Comparison of ENCODE assay signal across 17 cellular contexts in genomic region chr14:24609667-24610344, GRCh38. TPM values are rescaled to one million over a fixed set of nuclear protein-coding genes. Genes with fewer than 3 reads are reported as not detected.
DNase-seq lines count a peak whose midpoint lies in the region; ATAC-seq and TF ChIP-seq lines count a peak whose summit lies in the region.
"Had no signal": no experiment of that assay in that cellular context is flagged by ENCODE, and none has a peak within 500 bp of the region (broad histone marks: within the 10 kb centered on the region; RNA-seq: fewer than 3 reads in every experiment).

TSS of gene GZMH (minus strand) at chr14:24609685. CDS start at chr14:24609613, 72 bp downstream.

- H3K4me1 Mint-ChIP-seq in immature natural killer cell, result peaks cover 95 to 97% of the 10 kb centered on the region in 2 donors
- H3K4me1 Mint-ChIP-seq: nephron had no signal

- peaks cover 3 to 11% (median 7%) of the 10 kb centered on the region in 3 donors for H3K27me3 Mint-ChIP-seq in immature natural killer cell (ENCODE audit: low read depth in 3 of 3)

- H3K27ac ChIP-seq in thyroid gland, result no peak within 1 kb of the TSS
- H3K27ac ChIP-seq: colonic mucosa, hepatocyte had no signal

- H3K4me3 Mint-ChIP-seq in immature natural killer cell, result peak within 1 kb of the TSS; percentile 92 to 98 (median 95)
- H3K4me3 Mint-ChIP-seq: nephron had no signal

- WGBS in thyroid gland, 2 donors, result 93 to 94% methylated on average over 2 of the region's 2 CpGs

- H3K9me3 Mint-ChIP-seq in immature natural killer cell, result no peaks in the 10 kb centered on the region
- H3K9me3 Mint-ChIP-seq: nephron had no signal

- ATAC-seq in GM18858 (IDR thresholded peaks at IDR 0.05; ENCODE audit: unreplicated experiment), result peak; percentile 32
- ATAC-seq in HG02970 (IDR thresholded peaks at IDR 0.05; ENCODE audit: low FRiP score, unreplicated experiment), result no peak
- ATAC-seq: left lobe of liver, right cardiac atrium, Right ventricle myocardium inferior had no signal

- H3K27me3 ChIP-seq in Loucy (ENCODE audit: insufficient read depth, low read length, poor library complexity, severe bottlenecking), result no peaks in the 10 kb centered on the region
- no peaks in the 10 kb centered on the region for H3K27me3 ChIP-seq in BE2C
- no peaks in the 10 kb centered on the region for H3K27me3 ChIP-seq in thyroid gland
- H3K27me3 ChIP-seq: colonic mucosa, esophagus squamous epithelium, hepatocyte, stomach had no signal

- no peaks in the 10 kb centered on the region for H3K79me2 ChIP-seq in Loucy (ENCODE audit: insufficient read depth, low read length)
- H3K79me2 ChIP-seq: hepatocyte had no signal

- no peaks in the 10 kb centered on the region for H4K20me1 ChIP-seq in Loucy (ENCODE audit: insufficient read depth, low read length, poor library complexity, severe bottlenecking)

- no peaks in the 10 kb centered on the region for H3K36me3 ChIP-seq in Loucy (ENCODE audit: insufficient read depth, low read length)
- H3K36me3 ChIP-seq in BE2C, result no peaks in the 10 kb centered on the region
- H3K36me3 ChIP-seq in thyroid gland, result no peaks in the 10 kb centered on the region
- H3K36me3 ChIP-seq: colonic mucosa, esophagus squamous epithelium, stomach had no signal

- peaks cover 10 to 16% (median 14%) of the 10 kb centered on the region in 3 donors for H3K36me3 Mint-ChIP-seq in immature natural killer cell

- H3K4me3 ChIP-seq in GM12865 (ENCODE audit: low read depth, low read length), result no peak within 1 kb of the TSS
- no peak within 1 kb of the TSS for H3K4me3 ChIP-seq in Loucy (ENCODE audit: low read length, poor library complexity, severe bottlenecking)
- H3K4me3 ChIP-seq in BE2C (ENCODE audit: low read depth, low read length), result no peak within 1 kb of the TSS
- H3K4me3 ChIP-seq in thyroid gland (replicated peaks in 1 of 3), result no peak within 1 kb of the TSS
- H3K4me3 ChIP-seq: colonic mucosa, esophagus squamous epithelium, hepatocyte, stomach had no signal

- intact Hi-C loops in thyroid gland (cut with DNase I), result no loop called here

- peak within 1 kb of the TSS; percentile 10 for H3K9ac ChIP-seq in Loucy (ENCODE audit: low read depth, low read length, poor library complexity, severe bottlenecking)

- no peak for TF ChIP-seq CTCF in GM12865 (IDR thresholded peaks at IDR 0.05; ENCODE audit: insufficient read depth, low read depth, low read length, missing control alignments)
- no peak for TF ChIP-seq CTCF in Loucy (conservative IDR thresholded peaks at IDR 0.05; ENCODE audit: low read length)
- TF ChIP-seq CTCF in BE2C (IDR thresholded peaks at IDR 0.05; ENCODE audit: low read depth, low read length), result no peak
- TF ChIP-seq CTCF in thyroid gland (IDR thresholded peaks at IDR 0.05), result no peak

- TF ChIP-seq POLR2A in thyroid gland (IDR thresholded peaks at IDR 0.05), result no peak

- H3K9me2 ChIP-seq in Loucy (replicated peaks; ENCODE audit: low read depth, low read length), result no peaks in the 10 kb centered on the region

- H3K9me3 ChIP-seq in Loucy (ENCODE audit: insufficient read depth, low read depth, low read length), result no peaks in the 10 kb centered on the region
- H3K9me3 ChIP-seq in BE2C, result no peaks in the 10 kb centered on the region
- H3K9me3 ChIP-seq in thyroid gland, result no peaks in the 10 kb centered on the region
- H3K9me3 ChIP-seq: colonic mucosa, esophagus squamous epithelium had no signal

- no peak within 1 kb of the TSS for H3K4me2 ChIP-seq in Loucy (ENCODE audit: low read depth, low read length, poor library complexity, severe bottlenecking)
- H3K4me2 ChIP-seq: hepatocyte had no signal

- H2AFZ ChIP-seq in Loucy (ENCODE audit: low read length), result no peak within 1 kb of the TSS
- H2AFZ ChIP-seq: hepatocyte had no signal

- DNase-seq in GM12865 (ENCODE audit: low read depth) (peak; percentile 39), immature natural killer cell (peak; percentile 74 to 79 (median 79)), BE2C (no peak), thyroid gland (no peak)
- DNase-seq: colonic mucosa; esophagus squamous epithelium; NCI-H2171 treated with DMSO at 0.1 percent for 48 hours; NK-92 treated with Interleukin-12 subunit alpha and Interleukin-12 subunit beta, amount 100 ng/mL, for 24 hours; right cardiac atrium; stomach had no signal

- H3K27ac Mint-ChIP-seq in immature natural killer cell, result peak within 1 kb of the TSS; percentile 93 to 100 (median 98)
- H3K27ac Mint-ChIP-seq: nephron had no signal

- H3K4me1 ChIP-seq in Loucy (ENCODE audit: insufficient read depth, low read length, poor library complexity, severe bottlenecking) (peaks cover 53% of the 10 kb centered on the region), BE2C (no peaks in the 10 kb centered on the region), thyroid gland (peaks cover 4 to 8% of the 10 kb centered on the region in 2 donors)
- H3K4me1 ChIP-seq: colonic mucosa had no signal

- no peaks in the 10 kb centered on the region for H3F3A ChIP-seq in Loucy (ENCODE audit: low read depth)

RNA-seq across cellular contexts. Expression of gene GZMH, which starts in this region (rescaled TPM):
- polyA plus RNA-seq in immature natural killer cell, result 1,000 to 10,000 TPM in 2 of 3 donors, 100 to 1,000 TPM in 1; 981 to 1,459 (median 1,297) TPM
- not detected for polyA plus RNA-seq in BE2C (2012; ENCODE audit: insufficient read depth, insufficient read length, low read depth)
- 1 to 10 TPM in 1 of 4 donors, under 1 TPM in 1, not detected in 2; 0.81 to 1.2 TPM for total RNA-seq in thyroid gland
- total RNA-seq: hepatocyte had no signal
- polyA plus RNA-seq: hepatocyte had no signal

Comparison
In these comparisons a context has a peak if more than half of its experiments do, and no peak if none do; other contexts are left out.
1. DNase-seq: peak in GM12865 (single experiment) and immature natural killer cell (3 of 3); none in BE2C (single experiment) and thyroid gland (0 of 2).